1 cellular context compared by ENCODE assay signal in the genomic region with DNA sequence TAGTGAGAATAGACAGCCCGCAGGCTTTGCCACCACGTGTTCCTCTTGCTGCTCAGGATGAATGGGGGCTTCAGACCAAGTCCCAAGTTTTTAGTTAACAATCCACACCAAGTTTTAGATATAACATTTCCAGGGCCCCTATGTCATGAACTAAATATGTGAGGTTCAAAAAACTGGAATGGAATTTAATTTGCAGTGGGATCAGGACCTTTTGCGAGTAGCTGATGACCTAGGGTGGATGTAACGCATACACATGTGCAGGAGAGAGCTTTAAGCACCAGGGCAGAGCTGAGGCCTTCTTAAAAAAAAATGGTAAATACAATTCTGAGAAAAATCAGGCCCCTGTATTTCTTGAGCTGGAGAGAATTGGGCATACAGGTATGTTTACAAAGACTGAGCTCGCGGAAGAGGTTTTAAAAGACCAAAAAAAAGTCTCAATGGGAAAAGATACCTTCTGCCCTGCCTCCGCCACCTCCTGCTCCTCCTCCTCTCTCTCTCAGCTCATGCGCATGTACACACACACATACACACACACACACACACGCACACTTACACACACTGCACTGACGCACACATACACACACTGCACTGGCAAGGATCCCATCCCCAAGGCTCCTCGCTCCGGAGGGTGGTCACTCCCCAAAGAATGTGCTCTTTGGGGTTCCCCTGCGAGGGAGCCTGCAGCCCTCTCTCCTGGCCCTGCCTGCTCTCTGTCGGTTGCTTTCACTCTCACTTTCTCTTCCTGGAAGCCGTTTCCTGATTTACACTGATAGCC.
TF ChIP-seq lines count a peak whose summit lies in the region.

No MANE protein-coding gene starts in this region.

TF ChIP-seq in GM12878, 131 proteins besides CTCF, POLR2A, EP300 and RAD21 (continued from another document):
- no peak for TF ChIP-seq MYB (IDR thresholded peaks at IDR 0.05; ENCODE audit: borderline replicate concordance, low read depth, low read length)
- TF ChIP-seq, protein P1, sequence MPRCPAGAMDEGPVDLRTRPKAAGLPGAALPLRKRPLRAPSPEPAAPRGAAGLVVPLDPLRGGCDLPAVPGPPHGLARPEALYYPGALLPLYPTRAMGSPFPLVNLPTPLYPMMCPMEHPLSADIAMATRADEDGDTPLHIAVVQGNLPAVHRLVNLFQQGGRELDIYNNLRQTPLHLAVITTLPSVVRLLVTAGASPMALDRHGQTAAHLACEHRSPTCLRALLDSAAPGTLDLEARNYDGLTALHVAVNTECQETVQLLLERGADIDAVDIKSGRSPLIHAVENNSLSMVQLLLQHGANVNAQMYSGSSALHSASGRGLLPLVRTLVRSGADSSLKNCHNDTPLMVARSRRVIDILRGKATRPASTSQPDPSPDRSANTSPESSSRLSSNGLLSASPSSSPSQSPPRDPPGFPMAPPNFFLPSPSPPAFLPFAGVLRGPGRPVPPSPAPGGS (IDR thresholded peaks at IDR 0.05; ENCODE audit: borderline replicate concordance, insufficient read depth, low read depth, low read length, poor library complexity, severe bottlenecking): peak; percentile 51
- TF ChIP-seq ZNF622 (IDR thresholded peaks at IDR 0.05): no peak
- no peak for TF ChIP-seq JUNB (IDR thresholded peaks at IDR 0.05)
- TF ChIP-seq, protein P2, sequence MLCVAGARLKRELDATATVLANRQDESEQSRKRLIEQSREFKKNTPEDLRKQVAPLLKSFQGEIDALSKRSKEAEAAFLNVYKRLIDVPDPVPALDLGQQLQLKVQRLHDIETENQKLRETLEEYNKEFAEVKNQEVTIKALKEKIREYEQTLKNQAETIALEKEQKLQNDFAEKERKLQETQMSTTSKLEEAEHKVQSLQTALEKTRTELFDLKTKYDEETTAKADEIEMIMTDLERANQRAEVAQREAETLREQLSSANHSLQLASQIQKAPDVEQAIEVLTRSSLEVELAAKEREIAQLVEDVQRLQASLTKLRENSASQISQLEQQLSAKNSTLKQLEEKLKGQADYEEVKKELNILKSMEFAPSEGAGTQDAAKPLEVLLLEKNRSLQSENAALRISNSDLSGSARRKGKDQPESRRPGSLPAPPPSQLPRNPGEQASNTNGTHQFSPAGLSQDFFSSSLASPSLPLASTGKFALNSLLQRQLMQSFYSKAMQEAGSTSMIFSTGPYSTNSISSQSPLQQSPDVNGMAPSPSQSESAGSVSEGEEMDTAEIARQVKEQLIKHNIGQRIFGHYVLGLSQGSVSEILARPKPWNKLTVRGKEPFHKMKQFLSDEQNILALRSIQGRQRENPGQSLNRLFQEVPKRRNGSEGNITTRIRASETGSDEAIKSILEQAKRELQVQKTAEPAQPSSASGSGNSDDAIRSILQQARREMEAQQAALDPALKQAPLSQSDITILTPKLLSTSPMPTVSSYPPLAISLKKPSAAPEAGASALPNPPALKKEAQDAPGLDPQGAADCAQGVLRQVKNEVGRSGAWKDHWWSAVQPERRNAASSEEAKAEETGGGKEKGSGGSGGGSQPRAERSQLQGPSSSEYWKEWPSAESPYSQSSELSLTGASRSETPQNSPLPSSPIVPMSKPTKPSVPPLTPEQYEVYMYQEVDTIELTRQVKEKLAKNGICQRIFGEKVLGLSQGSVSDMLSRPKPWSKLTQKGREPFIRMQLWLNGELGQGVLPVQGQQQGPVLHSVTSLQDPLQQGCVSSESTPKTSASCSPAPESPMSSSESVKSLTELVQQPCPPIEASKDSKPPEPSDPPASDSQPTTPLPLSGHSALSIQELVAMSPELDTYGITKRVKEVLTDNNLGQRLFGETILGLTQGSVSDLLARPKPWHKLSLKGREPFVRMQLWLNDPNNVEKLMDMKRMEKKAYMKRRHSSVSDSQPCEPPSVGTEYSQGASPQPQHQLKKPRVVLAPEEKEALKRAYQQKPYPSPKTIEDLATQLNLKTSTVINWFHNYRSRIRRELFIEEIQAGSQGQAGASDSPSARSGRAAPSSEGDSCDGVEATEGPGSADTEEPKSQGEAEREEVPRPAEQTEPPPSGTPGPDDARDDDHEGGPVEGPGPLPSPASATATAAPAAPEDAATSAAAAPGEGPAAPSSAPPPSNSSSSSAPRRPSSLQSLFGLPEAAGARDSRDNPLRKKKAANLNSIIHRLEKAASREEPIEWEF (IDR thresholded peaks at IDR 0.05; ENCODE audit: insufficient replicate concordance, low read depth, low read length): no peak
- TF ChIP-seq, protein P3, sequence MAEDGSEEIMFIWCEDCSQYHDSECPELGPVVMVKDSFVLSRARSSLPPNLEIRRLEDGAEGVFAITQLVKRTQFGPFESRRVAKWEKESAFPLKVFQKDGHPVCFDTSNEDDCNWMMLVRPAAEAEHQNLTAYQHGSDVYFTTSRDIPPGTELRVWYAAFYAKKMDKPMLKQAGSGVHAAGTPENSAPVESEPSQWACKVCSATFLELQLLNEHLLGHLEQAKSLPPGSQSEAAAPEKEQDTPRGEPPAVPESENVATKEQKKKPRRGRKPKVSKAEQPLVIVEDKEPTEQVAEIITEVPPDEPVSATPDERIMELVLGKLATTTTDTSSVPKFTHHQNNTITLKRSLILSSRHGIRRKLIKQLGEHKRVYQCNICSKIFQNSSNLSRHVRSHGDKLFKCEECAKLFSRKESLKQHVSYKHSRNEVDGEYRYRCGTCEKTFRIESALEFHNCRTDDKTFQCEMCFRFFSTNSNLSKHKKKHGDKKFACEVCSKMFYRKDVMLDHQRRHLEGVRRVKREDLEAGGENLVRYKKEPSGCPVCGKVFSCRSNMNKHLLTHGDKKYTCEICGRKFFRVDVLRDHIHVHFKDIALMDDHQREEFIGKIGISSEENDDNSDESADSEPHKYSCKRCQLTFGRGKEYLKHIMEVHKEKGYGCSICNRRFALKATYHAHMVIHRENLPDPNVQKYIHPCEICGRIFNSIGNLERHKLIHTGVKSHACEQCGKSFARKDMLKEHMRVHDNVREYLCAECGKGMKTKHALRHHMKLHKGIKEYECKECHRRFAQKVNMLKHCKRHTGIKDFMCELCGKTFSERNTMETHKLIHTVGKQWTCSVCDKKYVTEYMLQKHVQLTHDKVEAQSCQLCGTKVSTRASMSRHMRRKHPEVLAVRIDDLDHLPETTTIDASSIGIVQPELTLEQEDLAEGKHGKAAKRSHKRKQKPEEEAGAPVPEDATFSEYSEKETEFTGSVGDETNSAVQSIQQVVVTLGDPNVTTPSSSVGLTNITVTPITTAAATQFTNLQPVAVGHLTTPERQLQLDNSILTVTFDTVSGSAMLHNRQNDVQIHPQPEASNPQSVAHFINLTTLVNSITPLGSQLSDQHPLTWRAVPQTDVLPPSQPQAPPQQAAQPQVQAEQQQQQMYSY (CRISPR knock-in tag; IDR thresholded peaks at IDR 0.05): no peak
- no peak for TF ChIP-seq FOXK2 (IDR thresholded peaks at IDR 0.05)
- TF ChIP-seq IRF4 (IDR thresholded peaks at IDR 0.05; ENCODE audit: low read depth, low read length): 0 out of 2 replicates have a peak, but pooled peaks have one; percentile 25
- TF ChIP-seq EGR1 (IDR thresholded peaks at IDR 0.05; ENCODE audit: borderline replicate concordance in 1 of 2, low read depth in 2 of 2, low read length in 2 of 2): no peak
- TF ChIP-seq, protein P4, sequence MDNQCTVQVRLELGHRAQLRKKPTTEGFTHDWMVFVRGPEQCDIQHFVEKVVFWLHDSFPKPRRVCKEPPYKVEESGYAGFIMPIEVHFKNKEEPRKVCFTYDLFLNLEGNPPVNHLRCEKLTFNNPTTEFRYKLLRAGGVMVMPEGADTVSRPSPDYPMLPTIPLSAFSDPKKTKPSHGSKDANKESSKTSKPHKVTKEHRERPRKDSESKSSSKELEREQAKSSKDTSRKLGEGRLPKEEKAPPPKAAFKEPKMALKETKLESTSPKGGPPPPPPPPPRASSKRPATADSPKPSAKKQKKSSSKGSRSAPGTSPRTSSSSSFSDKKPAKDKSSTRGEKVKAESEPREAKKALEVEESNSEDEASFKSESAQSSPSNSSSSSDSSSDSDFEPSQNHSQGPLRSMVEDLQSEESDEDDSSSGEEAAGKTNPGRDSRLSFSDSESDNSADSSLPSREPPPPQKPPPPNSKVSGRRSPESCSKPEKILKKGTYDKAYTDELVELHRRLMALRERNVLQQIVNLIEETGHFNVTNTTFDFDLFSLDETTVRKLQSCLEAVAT (IDR thresholded peaks at IDR 0.05): peak; percentile 59; the same call in 1 of the 2 replicates
- no peak for TF ChIP-seq SUPT20H (IDR thresholded peaks at IDR 0.05; ENCODE audit: borderline replicate concordance, control insufficient read depth, low read depth, low read length)
- no peak for TF ChIP-seq MXI1 (IDR thresholded peaks at IDR 0.05; ENCODE audit: low read depth, low read length)
- no peak for TF ChIP-seq MEF2B (IDR thresholded peaks at IDR 0.05; ENCODE audit: partially characterized antibody, poor library complexity, severe bottlenecking)
- TF ChIP-seq IKZF2 (IDR thresholded peaks at IDR 0.05): peak; percentile 23 to 36; a peak in 1 of 4 replicates
- TF ChIP-seq, protein P5, sequence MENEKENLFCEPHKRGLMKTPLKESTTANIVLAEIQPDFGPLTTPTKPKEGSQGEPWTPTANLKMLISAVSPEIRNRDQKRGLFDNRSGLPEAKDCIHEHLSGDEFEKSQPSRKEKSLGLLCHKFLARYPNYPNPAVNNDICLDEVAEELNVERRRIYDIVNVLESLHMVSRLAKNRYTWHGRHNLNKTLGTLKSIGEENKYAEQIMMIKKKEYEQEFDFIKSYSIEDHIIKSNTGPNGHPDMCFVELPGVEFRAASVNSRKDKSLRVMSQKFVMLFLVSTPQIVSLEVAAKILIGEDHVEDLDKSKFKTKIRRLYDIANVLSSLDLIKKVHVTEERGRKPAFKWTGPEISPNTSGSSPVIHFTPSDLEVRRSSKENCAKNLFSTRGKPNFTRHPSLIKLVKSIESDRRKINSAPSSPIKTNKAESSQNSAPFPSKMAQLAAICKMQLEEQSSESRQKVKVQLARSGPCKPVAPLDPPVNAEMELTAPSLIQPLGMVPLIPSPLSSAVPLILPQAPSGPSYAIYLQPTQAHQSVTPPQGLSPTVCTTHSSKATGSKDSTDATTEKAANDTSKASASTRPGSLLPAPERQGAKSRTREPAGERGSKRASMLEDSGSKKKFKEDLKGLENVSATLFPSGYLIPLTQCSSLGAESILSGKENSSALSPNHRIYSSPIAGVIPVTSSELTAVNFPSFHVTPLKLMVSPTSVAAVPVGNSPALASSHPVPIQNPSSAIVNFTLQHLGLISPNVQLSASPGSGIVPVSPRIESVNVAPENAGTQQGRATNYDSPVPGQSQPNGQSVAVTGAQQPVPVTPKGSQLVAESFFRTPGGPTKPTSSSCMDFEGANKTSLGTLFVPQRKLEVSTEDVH (IDR thresholded peaks at IDR 0.05; ENCODE audit: low read depth, partially characterized antibody): no peak
- no peak for TF ChIP-seq EED (IDR thresholded peaks at IDR 0.05; ENCODE audit: low read depth)
- TF ChIP-seq, protein P6, sequence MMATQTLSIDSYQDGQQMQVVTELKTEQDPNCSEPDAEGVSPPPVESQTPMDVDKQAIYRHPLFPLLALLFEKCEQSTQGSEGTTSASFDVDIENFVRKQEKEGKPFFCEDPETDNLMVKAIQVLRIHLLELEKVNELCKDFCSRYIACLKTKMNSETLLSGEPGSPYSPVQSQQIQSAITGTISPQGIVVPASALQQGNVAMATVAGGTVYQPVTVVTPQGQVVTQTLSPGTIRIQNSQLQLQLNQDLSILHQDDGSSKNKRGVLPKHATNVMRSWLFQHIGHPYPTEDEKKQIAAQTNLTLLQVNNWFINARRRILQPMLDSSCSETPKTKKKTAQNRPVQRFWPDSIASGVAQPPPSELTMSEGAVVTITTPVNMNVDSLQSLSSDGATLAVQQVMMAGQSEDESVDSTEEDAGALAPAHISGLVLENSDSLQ (IDR thresholded peaks at IDR 0.05): no peak
- TF ChIP-seq, protein P7, sequence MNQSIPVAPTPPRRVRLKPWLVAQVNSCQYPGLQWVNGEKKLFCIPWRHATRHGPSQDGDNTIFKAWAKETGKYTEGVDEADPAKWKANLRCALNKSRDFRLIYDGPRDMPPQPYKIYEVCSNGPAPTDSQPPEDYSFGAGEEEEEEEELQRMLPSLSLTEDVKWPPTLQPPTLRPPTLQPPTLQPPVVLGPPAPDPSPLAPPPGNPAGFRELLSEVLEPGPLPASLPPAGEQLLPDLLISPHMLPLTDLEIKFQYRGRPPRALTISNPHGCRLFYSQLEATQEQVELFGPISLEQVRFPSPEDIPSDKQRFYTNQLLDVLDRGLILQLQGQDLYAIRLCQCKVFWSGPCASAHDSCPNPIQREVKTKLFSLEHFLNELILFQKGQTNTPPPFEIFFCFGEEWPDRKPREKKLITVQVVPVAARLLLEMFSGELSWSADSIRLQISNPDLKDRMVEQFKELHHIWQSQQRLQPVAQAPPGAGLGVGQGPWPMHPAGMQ (IDR thresholded peaks at IDR 0.05; ENCODE audit: borderline replicate concordance): no peak
- 0 out of 2 replicates have a peak, but pooled peaks have one; percentile 6 for TF ChIP-seq SPI1 (IDR thresholded peaks at IDR 0.05; ENCODE audit: borderline replicate concordance, insufficient read depth, low read depth, low read length)
- TF ChIP-seq, protein P8, sequence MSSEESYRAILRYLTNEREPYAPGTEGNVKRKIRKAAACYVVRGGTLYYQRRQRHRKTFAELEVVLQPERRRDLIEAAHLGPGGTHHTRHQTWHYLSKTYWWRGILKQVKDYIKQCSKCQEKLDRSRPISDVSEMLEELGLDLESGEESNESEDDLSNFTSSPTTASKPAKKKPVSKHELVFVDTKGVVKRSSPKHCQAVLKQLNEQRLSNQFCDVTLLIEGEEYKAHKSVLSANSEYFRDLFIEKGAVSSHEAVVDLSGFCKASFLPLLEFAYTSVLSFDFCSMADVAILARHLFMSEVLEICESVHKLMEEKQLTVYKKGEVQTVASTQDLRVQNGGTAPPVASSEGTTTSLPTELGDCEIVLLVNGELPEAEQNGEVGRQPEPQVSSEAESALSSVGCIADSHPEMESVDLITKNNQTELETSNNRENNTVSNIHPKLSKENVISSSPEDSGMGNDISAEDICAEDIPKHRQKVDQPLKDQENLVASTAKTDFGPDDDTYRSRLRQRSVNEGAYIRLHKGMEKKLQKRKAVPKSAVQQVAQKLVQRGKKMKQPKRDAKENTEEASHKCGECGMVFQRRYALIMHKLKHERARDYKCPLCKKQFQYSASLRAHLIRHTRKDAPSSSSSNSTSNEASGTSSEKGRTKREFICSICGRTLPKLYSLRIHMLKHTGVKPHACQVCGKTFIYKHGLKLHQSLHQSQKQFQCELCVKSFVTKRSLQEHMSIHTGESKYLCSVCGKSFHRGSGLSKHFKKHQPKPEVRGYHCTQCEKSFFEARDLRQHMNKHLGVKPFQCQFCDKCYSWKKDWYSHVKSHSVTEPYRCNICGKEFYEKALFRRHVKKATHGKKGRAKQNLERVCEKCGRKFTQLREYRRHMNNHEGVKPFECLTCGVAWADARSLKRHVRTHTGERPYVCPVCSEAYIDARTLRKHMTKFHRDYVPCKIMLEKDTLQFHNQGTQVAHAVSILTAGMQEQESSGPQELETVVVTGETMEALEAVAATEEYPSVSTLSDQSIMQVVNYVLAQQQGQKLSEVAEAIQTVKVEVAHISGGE (CRISPR knock-in tag; IDR thresholded peaks at IDR 0.05): no peak
- no peak for TF ChIP-seq RBBP5 (conservative IDR thresholded peaks at IDR 0.05)
- no peak for TF ChIP-seq HDAC6 (IDR thresholded peaks at IDR 0.05; ENCODE audit: unreplicated experiment)
- no peak for TF ChIP-seq ZBED1 (IDR thresholded peaks at IDR 0.05; ENCODE audit: borderline replicate concordance)
- TF ChIP-seq ZNF207 (IDR thresholded peaks at IDR 0.05; ENCODE audit: borderline replicate concordance): no peak
- peak; percentile 41; the same call in 1 of the 2 replicates for TF ChIP-seq NBN (IDR thresholded peaks at IDR 0.05)
TF ChIP-seq in GM12878: peak in this region for 6.
